8 cellular contexts compared by ENCODE assay signal in genomic region chr4:139176299-139177048, GRCh38. TPM values are rescaled to one million over a fixed set of nuclear protein-coding genes. Genes with fewer than 3 reads are reported as not detected.
A peak's percentile ranks its signal among the peaks of the same experiment; 100 is the strongest.
DNase-seq lines count a peak whose midpoint lies in the region; ATAC-seq, FAIRE-seq and TF ChIP-seq lines count a peak whose summit lies in the region.

No MANE protein-coding gene starts in this region.

- H3K27me3 ChIP-seq in WERI-Rb-1 (ENCODE audit: insufficient read depth, low read depth, severe bottlenecking) (no peaks in the 10 kb centered on the region), bronchial epithelial cell (ENCODE audit: control insufficient read depth, insufficient read depth, low read length) (no peaks in the 10 kb centered on the region)

- in situ Hi-C loops in GM13977 (cut with MboI; ENCODE audit: low pct_unique_long_range_greater_than_20kb, low sequenced_read_pairs, unreplicated experiment): no loop called here

- peaks cover 12% of the 10 kb centered on the region; the same call in 1 of the 2 replicates for H3K36me3 ChIP-seq in WERI-Rb-1
- H3K36me3 ChIP-seq in bronchial epithelial cell (ENCODE audit: control insufficient read depth, insufficient read depth, low read length): no peaks in the 10 kb centered on the region

- H3K27ac ChIP-seq in WERI-Rb-1: peak overlapping the region; percentile 99

- DNase-seq in GM13977 (ENCODE audit: low spot score) (peak; percentile 70), NCI-H2029 (lab: John Stamatoyannopoulos, UW) (peak; percentile 68), WERI-Rb-1 (peak; percentile 93), bronchial epithelial cell (ENCODE audit: low read depth) (peak; percentile 39), iPS-NIHi7 (ENCODE audit: extremely low spot score) (peak; percentile 59), smooth muscle cell of the brain vasculature (ENCODE audit: low read depth, low spot score) (peak; percentile 56)

- ATAC-seq in HG02852 (IDR thresholded peaks at IDR 0.05; ENCODE audit: unreplicated experiment) (peak; percentile 12), GM18858 (IDR thresholded peaks at IDR 0.05; ENCODE audit: unreplicated experiment) (no peak)

- TF ChIP-seq CTCF in GM13977 (IDR thresholded peaks at IDR 0.05; ENCODE audit: extremely low read depth, insufficient read depth, missing control alignments) (peak; percentile 2), WERI-Rb-1 (IDR thresholded peaks at IDR 0.05; ENCODE audit: low read depth, low read length) (no peak), bronchial epithelial cell (IDR thresholded peaks at IDR 0.05; ENCODE audit: insufficient read depth, low read length, severe bottlenecking) (no peak)

- peak overlapping the region; percentile 66 for H3K4me3 ChIP-seq in WERI-Rb-1 (ENCODE audit: low read depth, low read length)
- H3K4me3 ChIP-seq in bronchial epithelial cell (ENCODE audit: low read depth, low read length): peak overlapping the region; percentile 91

- FAIRE-seq in bronchial epithelial cell (lab: Jason Lieb, UNC): no peak

- H3K9me3 ChIP-seq in WERI-Rb-1 (ENCODE audit: severe bottlenecking): no peaks in the 10 kb centered on the region

RNA-seq across cellular contexts. Expression of gene ELF2, which starts 0.5 kb away (rescaled TPM):
- total RNA-seq in bronchial epithelial cell: 27.1 and 29.2 TPM in 2 replicates

Comparison
In these comparisons a context has a peak if more than half of its experiments do, and no peak if none do; other contexts are left out.
1. DNase-seq: peak in every context shown above with its lines; median percentile 93 in WERI-Rb-1; 70 in GM13977; 68 in NCI-H2029; 59 in iPS-NIHi7; 56 in smooth muscle cell of the brain vasculature; 39 in bronchial epithelial cell.